8 cellular contexts compared by ENCODE assay signal in the genomic region with DNA sequence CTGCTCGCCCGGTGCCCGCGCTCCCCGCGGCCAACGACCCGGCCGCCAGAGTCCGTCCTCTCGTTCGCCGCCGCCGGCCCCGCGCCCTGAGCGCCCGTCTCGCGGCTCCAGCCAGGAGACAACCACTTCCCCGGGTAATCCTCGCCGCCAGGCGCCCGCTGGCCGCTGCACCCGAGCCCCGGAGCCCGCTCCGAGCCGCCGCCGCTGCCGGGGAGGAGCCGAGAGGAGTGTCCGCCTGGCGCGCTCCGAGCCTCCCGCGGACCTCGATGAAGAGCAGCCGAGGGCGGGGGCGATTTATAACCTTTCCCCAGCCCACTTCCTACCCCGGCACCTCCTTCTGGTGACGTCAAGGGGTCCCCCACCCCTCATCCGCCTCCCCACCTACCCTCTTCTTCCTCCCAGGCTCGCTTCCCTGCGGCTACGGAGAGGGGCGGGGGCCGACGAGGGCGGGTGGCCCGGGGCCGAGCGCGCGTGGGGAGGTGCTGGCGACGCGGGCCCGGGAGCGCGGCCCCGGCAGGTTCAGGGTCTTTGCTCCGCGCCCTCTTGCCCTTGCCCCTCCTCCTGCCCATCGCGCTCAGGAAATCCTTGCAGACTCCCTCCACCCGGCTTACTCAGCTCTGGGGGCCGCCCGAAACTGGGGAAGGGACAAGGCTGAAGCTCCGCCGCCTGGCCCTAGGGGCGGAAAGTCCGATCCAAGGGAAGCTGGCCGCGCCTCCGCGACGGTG. TPM values are rescaled to one million over a fixed set of nuclear protein-coding genes. Genes with fewer than 3 reads are reported as not detected.
DNase-seq lines count a peak whose midpoint lies in the region; TF ChIP-seq lines count a peak whose summit lies in the region.

A gene with protein sequence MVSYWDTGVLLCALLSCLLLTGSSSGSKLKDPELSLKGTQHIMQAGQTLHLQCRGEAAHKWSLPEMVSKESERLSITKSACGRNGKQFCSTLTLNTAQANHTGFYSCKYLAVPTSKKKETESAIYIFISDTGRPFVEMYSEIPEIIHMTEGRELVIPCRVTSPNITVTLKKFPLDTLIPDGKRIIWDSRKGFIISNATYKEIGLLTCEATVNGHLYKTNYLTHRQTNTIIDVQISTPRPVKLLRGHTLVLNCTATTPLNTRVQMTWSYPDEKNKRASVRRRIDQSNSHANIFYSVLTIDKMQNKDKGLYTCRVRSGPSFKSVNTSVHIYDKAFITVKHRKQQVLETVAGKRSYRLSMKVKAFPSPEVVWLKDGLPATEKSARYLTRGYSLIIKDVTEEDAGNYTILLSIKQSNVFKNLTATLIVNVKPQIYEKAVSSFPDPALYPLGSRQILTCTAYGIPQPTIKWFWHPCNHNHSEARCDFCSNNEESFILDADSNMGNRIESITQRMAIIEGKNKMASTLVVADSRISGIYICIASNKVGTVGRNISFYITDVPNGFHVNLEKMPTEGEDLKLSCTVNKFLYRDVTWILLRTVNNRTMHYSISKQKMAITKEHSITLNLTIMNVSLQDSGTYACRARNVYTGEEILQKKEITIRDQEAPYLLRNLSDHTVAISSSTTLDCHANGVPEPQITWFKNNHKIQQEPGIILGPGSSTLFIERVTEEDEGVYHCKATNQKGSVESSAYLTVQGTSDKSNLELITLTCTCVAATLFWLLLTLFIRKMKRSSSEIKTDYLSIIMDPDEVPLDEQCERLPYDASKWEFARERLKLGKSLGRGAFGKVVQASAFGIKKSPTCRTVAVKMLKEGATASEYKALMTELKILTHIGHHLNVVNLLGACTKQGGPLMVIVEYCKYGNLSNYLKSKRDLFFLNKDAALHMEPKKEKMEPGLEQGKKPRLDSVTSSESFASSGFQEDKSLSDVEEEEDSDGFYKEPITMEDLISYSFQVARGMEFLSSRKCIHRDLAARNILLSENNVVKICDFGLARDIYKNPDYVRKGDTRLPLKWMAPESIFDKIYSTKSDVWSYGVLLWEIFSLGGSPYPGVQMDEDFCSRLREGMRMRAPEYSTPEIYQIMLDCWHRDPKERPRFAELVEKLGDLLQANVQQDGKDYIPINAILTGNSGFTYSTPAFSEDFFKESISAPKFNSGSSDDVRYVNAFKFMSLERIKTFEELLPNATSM (N-terminal part only) (minus strand): TSS at position 268 of the 725 bp plus-strand sequence. CDS start 285 bp downstream, outside the sequence.

- peaks cover 2% of the 10 kb centered on the region for H3K79me1 ChIP-seq in H9 (ENCODE audit: insufficient read depth, low read depth, low read length, poor library complexity, severe bottlenecking)

- H3K9me3 ChIP-seq in H9 (ENCODE audit: control insufficient read depth, low read depth, low read length) = no peaks in the 10 kb centered on the region

- no peak within 1 kb of the TSS for H4K5ac ChIP-seq in H9 (ENCODE audit: insufficient read length, low read depth, low read length)

- H3K56ac ChIP-seq in H9 (ENCODE audit: insufficient read length, low read depth, low read length) = no peak within 1 kb of the TSS

- H3K4ac ChIP-seq in H9 (ENCODE audit: low read depth, low read length) = no peak within 1 kb of the TSS

- no peak within 1 kb of the TSS for H2BK5ac ChIP-seq in H9 (ENCODE audit: insufficient read length, low read length)

- no peak for DNase-seq in BJ (ENCODE audit: low read depth)
- DNase-seq in H9 = peak; percentile 82
- DNase-seq in activated T-cell treated with anti-CD3 and anti-CD28 coated beads for 48 hours (ENCODE audit: low read depth) = peak; percentile 25
- DNase-seq in glutamatergic neuron = peak; percentile 74
- no peak for DNase-seq in occipital lobe (lab: John Stamatoyannopoulos, UW)
- DNase-seq in Ammon's horn (ENCODE audit: low spot score) = no peak
- DNase-seq in NCI-H1436 (lab: John Stamatoyannopoulos, UW) = no peak
- no peak for DNase-seq in OCI-M1 (lab: John Stamatoyannopoulos, UW)

- H2BK15ac ChIP-seq in H9 (ENCODE audit: low read depth, low read length) = no peak within 1 kb of the TSS

- H3K18ac ChIP-seq in H9 (ENCODE audit: insufficient read length, low read depth, low read length) = no peak within 1 kb of the TSS

- H4K20me1 ChIP-seq in H9 (ENCODE audit: control insufficient read depth, insufficient read depth, insufficient read length) = no peaks in the 10 kb centered on the region

- H2BK20ac ChIP-seq in H9 (ENCODE audit: low read depth, low read length, poor library complexity, severe bottlenecking) = no peak within 1 kb of the TSS

- H3K4me3 ChIP-seq in BJ (ENCODE audit: low read depth, low read length) = peak within 1 kb of the TSS; percentile 93

- peak within 1 kb of the TSS; percentile 89 for H3K4me2 ChIP-seq in H9 (ENCODE audit: insufficient read depth, insufficient read length, low read length)

- H3K79me2 ChIP-seq in H9 (ENCODE audit: insufficient read depth, low read length) = peaks cover 29% of the 10 kb centered on the region; the same call in 1 of the 2 replicates

- H2BK12ac ChIP-seq in H9 (ENCODE audit: insufficient read length, low read depth, low read length) = no peak within 1 kb of the TSS

- 0 out of 2 replicates have a peak, but pooled peaks have one; percentile 12 for TF ChIP-seq CTCF in BJ (IDR thresholded peaks at IDR 0.05; ENCODE audit: insufficient read depth, low read depth, low read length)
- TF ChIP-seq CTCF in H9 (conservative IDR thresholded peaks at IDR 0.05) = 0 out of 3 replicates have a peak, but pooled peaks have one; percentile 17
- no peak for TF ChIP-seq CTCF in glutamatergic neuron (IDR thresholded peaks at IDR 0.05; ENCODE audit: partially characterized antibody, unreplicated experiment)

- peaks cover 0 to 1% of the 10 kb centered on the region in 2 experiments; a peak in 2 of 5 replicates for H3K9me3 Mint-ChIP-seq in H9
- H3K9me3 Mint-ChIP-seq in glutamatergic neuron (ENCODE audit: unreplicated experiment) = peaks cover 6% of the 10 kb centered on the region

- H3K9ac ChIP-seq in H9 (ENCODE audit: extremely low read depth, insufficient read length, low read length) = peak within 1 kb of the TSS; percentile 76

- POLR2A ChIA-PET in BJ (lab: Charles Lee) = no interaction called here

- H4K91ac ChIP-seq in H9 (ENCODE audit: insufficient read length, low read depth, low read length) = no peak within 1 kb of the TSS

- WGBS in H9 (ENCODE audit: extremely low coverage, insufficient read length, low lambda C conversion rate) = no CpG with 5 or more reads among the region's 84 CpGs

- H3K23me2 ChIP-seq in H9 (ENCODE audit: insufficient read length, low read depth, low read length, poor library complexity, severe bottlenecking) = peaks cover 27% of the 10 kb centered on the region

- peak within 1 kb of the TSS; percentile 80; the same call in 1 of the 2 replicates for H3K14ac ChIP-seq in H9 (ENCODE audit: insufficient read depth, low read length)

- no peak within 1 kb of the TSS for H3K27ac ChIP-seq in H9 (ENCODE audit: insufficient read length, low read depth, low read length)

- H3K27ac Mint-ChIP-seq in H9 (peak within 1 kb of the TSS in 1 of 3 experiments; percentile 57; a peak in 2 of 7 replicates), glutamatergic neuron (ENCODE audit: unreplicated experiment) (no peak within 1 kb of the TSS)

- no peak within 1 kb of the TSS for H2AFZ ChIP-seq in H9 (ENCODE audit: low read length)

- H4K8ac ChIP-seq in H9 (replicated peaks; ENCODE audit: insufficient read length, low read depth, low read length) = no peak within 1 kb of the TSS

- H3K27me3 ChIP-seq in BJ (ENCODE audit: control insufficient read depth, insufficient read depth, low read length) (no peaks in the 10 kb centered on the region), H9 (ENCODE audit: insufficient read depth, low read length) (no peaks in the 10 kb centered on the region; the same call in 1 of the 2 replicates)

- H3K36me3 Mint-ChIP-seq in H9 (ENCODE audit: insufficient read depth in 1 of 3, low read depth in 3 of 3) (peaks cover 10 to 14% (median 12%) of the 10 kb centered on the region in 3 experiments; a peak in 6 of 7 replicates), glutamatergic neuron (ENCODE audit: unreplicated experiment) (no peaks in the 10 kb centered on the region)

- H3K23ac ChIP-seq in H9 (ENCODE audit: insufficient read length, low read depth, low read length) = no peak within 1 kb of the TSS

- no peak within 1 kb of the TSS for H2BK120ac ChIP-seq in H9 (ENCODE audit: low read depth, low read length, poor library complexity, severe bottlenecking)

- H3K4me1 ChIP-seq in H9 (ENCODE audit: insufficient read depth, low read length) = peaks cover 8% of the 10 kb centered on the region; the same call in 1 of the 2 replicates

- peak within 1 kb of the TSS; percentile 89 to 94 for H3K4me3 Mint-ChIP-seq in H9
- peak within 1 kb of the TSS; percentile 93 for H3K4me3 Mint-ChIP-seq in glutamatergic neuron (ENCODE audit: unreplicated experiment)

- H3K36me3 ChIP-seq in BJ (ENCODE audit: control insufficient read depth, insufficient read depth, low read length) = no peaks in the 10 kb centered on the region

- peaks cover 47 to 58% of the 10 kb centered on the region in 2 experiments for H3K4me1 Mint-ChIP-seq in H9
- peaks cover 14% of the 10 kb centered on the region for H3K4me1 Mint-ChIP-seq in glutamatergic neuron (ENCODE audit: low read depth, unreplicated experiment)

- H3K27me3 Mint-ChIP-seq in H9 (ENCODE audit: low read depth) = peaks cover 21% of the 10 kb centered on the region
- H3K27me3 Mint-ChIP-seq in glutamatergic neuron (ENCODE audit: unreplicated experiment) = peaks cover 3% of the 10 kb centered on the region

- CTCF ChIA-PET in BJ (lab: Yijun Ruan, JAX) = interaction anchor here (0.6 to 1.4 kb wide), 7 partner anchors 10 to 171 kb away, joined by 3 to 7 read pairs (median 4); no protein-coding TSS in a partner anchor

- no peak within 1 kb of the TSS for H3T11ph ChIP-seq in H9 (ENCODE audit: low read length)

- no peak within 1 kb of the TSS for H2AK5ac ChIP-seq in H9 (ENCODE audit: insufficient read length, low read length)

RNA-seq across cellular contexts. Expression of the gene that starts here (rescaled TPM):
- polyA plus RNA-seq in BJ (2011; rRNA removed) = 37.8 and 68.2 TPM in 2 replicates
- polyA minus RNA-seq in BJ (2011; rRNA and poly(A)+ RNA removed) = 46.0 and 57.1 TPM in 2 replicates
- total RNA-seq in H9 (2021) (83.4 and 84.1 TPM in 2 replicates), glutamatergic neuron (ENCODE audit: unreplicated experiment) (49.8 TPM), occipital lobe (13.7 TPM)

Comparison
In these comparisons a context has a peak if more than half of its experiments do, and no peak if none do; other contexts are left out.
1. DNase-seq: peak in H9 (single experiment), activated T-cell treated with anti-CD3 and anti-CD28 coated beads for 48 hours (single experiment) and glutamatergic neuron (single experiment); none in BJ (single experiment), occipital lobe (single experiment), Ammon's horn (single experiment), NCI-H1436 (single experiment) and OCI-M1 (single experiment).